3 cellular contexts compared by ENCODE assay signal in the genomic region with DNA sequence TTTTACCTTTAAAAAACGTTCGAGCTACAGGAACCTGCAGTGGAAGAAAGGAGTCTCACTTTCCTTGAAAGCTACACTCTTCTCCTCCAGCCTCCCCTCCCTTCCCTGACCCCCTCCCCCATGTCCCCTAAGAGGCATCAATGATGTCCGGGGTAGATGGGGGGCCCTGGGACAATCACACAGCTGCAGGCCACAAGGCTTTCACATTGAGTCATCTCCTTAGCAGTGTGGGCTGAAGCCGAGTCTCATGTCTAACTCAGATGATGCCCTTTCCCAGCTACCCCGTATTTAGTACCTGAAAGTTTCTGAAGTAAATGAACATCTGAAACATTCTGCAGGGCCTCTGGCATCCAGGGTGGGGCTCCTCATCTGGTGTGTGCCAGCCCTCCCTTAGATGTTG.
TF ChIP-seq lines count a peak whose summit lies in the region.

No MANE protein-coding gene starts in this region.

TF ChIP-seq in SK-N-SH treated with all-trans-retinoic acid at 6 μM for 48 hours, 23 proteins besides CTCF, POLR2A, EP300 and RAD21 (continued from another document):
- TF ChIP-seq, protein P1, sequence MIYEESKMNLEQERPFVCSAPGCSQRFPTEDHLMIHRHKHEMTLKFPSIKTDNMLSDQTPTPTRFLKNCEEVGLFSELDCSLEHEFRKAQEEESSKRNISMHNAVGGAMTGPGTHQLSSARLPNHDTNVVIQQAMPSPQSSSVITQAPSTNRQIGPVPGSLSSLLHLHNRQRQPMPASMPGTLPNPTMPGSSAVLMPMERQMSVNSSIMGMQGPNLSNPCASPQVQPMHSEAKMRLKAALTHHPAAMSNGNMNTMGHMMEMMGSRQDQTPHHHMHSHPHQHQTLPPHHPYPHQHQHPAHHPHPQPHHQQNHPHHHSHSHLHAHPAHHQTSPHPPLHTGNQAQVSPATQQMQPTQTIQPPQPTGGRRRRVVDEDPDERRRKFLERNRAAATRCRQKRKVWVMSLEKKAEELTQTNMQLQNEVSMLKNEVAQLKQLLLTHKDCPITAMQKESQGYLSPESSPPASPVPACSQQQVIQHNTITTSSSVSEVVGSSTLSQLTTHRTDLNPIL (CRISPR knock-in tag; IDR thresholded peaks at IDR 0.05; ENCODE audit: low read depth), result no peak
- TF ChIP-seq CSDC2 (CRISPR knock-in tag; IDR thresholded peaks at IDR 0.05) (no peak), ZFP30 (CRISPR knock-in tag; IDR thresholded peaks at IDR 0.05) (no peak)
TF ChIP-seq in SK-N-SH treated with all-trans-retinoic acid at 6 μM for 48 hours: peak in this region for 0.

TF ChIP-seq in SK-N-SH, 30 proteins besides CTCF, POLR2A, EP300 and RAD21 (continued from another document):
- TF ChIP-seq, protein P2, sequence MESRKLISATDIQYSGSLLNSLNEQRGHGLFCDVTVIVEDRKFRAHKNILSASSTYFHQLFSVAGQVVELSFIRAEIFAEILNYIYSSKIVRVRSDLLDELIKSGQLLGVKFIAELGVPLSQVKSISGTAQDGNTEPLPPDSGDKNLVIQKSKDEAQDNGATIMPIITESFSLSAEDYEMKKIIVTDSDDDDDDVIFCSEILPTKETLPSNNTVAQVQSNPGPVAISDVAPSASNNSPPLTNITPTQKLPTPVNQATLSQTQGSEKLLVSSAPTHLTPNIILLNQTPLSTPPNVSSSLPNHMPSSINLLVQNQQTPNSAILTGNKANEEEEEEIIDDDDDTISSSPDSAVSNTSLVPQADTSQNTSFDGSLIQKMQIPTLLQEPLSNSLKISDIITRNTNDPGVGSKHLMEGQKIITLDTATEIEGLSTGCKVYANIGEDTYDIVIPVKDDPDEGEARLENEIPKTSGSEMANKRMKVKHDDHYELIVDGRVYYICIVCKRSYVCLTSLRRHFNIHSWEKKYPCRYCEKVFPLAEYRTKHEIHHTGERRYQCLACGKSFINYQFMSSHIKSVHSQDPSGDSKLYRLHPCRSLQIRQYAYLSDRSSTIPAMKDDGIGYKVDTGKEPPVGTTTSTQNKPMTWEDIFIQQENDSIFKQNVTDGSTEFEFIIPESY (IDR thresholded peaks at IDR 0.05; ENCODE audit: borderline replicate concordance, low read depth), result no peak
- TF ChIP-seq, protein P3, sequence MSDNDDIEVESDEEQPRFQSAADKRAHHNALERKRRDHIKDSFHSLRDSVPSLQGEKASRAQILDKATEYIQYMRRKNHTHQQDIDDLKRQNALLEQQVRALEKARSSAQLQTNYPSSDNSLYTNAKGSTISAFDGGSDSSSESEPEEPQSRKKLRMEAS (IDR thresholded peaks at IDR 0.05; ENCODE audit: low read depth), result no peak

TF ChIP-seq in GM23338, 12 proteins besides CTCF, POLR2A, EP300 and RAD21 (continued from another document):
- TF ChIP-seq, protein P4, sequence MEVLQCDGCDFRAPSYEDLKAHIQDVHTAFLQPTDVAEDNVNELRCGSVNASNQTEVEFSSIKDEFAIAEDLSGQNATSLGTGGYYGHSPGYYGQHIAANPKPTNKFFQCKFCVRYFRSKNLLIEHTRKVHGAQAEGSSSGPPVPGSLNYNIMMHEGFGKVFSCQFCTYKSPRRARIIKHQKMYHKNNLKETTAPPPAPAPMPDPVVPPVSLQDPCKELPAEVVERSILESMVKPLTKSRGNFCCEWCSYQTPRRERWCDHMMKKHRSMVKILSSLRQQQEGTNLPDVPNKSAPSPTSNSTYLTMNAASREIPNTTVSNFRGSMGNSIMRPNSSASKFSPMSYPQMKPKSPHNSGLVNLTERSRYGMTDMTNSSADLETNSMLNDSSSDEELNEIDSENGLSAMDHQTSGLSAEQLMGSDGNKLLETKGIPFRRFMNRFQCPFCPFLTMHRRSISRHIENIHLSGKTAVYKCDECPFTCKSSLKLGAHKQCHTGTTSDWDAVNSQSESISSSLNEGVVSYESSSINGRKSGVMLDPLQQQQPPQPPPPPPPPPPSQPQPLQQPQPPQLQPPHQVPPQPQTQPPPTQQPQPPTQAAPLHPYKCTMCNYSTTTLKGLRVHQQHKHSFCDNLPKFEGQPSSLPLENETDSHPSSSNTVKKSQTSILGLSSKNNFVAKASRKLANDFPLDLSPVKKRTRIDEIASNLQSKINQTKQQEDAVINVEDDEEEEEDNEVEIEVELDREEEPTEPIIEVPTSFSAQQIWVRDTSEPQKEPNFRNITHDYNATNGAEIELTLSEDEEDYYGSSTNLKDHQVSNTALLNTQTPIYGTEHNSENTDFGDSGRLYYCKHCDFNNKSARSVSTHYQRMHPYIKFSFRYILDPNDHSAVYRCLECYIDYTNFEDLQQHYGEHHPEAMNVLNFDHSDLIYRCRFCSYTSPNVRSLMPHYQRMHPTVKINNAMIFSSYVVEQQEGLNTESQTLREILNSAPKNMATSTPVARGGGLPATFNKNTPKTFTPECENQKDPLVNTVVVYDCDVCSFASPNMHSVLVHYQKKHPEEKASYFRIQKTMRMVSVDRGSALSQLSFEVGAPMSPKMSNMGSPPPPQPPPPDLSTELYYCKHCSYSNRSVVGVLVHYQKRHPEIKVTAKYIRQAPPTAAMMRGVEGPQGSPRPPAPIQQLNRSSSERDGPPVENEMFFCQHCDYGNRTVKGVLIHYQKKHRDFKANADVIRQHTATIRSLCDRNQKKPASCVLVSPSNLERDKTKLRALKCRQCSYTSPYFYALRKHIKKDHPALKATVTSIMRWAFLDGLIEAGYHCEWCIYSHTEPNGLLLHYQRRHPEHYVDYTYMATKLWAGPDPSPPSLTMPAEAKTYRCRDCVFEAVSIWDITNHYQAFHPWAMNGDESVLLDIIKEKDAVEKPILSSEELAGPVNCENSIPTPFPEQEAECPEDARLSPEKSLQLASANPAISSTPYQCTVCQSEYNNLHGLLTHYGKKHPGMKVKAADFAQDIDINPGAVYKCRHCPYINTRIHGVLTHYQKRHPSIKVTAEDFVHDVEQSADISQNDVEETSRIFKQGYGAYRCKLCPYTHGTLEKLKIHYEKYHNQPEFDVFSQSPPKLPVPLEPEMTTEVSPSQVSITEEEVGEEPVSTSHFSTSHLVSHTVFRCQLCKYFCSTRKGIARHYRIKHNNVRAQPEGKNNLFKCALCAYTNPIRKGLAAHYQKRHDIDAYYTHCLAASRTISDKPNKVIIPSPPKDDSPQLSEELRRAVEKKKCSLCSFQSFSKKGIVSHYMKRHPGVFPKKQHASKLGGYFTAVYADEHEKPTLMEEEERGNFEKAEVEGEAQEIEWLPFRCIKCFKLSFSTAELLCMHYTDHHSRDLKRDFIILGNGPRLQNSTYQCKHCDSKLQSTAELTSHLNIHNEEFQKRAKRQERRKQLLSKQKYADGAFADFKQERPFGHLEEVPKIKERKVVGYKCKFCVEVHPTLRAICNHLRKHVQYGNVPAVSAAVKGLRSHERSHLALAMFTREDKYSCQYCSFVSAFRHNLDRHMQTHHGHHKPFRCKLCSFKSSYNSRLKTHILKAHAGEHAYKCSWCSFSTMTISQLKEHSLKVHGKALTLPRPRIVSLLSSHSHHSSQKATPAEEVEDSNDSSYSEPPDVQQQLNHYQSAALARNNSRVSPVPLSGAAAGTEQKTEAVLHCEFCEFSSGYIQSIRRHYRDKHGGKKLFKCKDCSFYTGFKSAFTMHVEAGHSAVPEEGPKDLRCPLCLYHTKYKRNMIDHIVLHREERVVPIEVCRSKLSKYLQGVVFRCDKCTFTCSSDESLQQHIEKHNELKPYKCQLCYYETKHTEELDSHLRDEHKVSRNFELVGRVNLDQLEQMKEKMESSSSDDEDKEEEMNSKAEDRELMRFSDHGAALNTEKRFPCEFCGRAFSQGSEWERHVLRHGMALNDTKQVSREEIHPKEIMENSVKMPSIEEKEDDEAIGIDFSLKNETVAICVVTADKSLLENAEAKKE (CRISPR knock-in tag; IDR thresholded peaks at IDR 0.05), result no peak
- TF ChIP-seq EZH2 (IDR thresholded peaks at IDR 0.05; ENCODE audit: low read depth, unreplicated experiment) (no peak), ZNF331 (CRISPR knock-in tag; IDR thresholded peaks at IDR 0.05; ENCODE audit: low read depth) (no peak)
- TF ChIP-seq, protein P5, sequence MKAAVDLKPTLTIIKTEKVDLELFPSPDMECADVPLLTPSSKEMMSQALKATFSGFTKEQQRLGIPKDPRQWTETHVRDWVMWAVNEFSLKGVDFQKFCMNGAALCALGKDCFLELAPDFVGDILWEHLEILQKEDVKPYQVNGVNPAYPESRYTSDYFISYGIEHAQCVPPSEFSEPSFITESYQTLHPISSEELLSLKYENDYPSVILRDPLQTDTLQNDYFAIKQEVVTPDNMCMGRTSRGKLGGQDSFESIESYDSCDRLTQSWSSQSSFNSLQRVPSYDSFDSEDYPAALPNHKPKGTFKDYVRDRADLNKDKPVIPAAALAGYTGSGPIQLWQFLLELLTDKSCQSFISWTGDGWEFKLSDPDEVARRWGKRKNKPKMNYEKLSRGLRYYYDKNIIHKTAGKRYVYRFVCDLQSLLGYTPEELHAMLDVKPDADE (IDR thresholded peaks at IDR 0.05), result no peak
- TF ChIP-seq, protein P6, sequence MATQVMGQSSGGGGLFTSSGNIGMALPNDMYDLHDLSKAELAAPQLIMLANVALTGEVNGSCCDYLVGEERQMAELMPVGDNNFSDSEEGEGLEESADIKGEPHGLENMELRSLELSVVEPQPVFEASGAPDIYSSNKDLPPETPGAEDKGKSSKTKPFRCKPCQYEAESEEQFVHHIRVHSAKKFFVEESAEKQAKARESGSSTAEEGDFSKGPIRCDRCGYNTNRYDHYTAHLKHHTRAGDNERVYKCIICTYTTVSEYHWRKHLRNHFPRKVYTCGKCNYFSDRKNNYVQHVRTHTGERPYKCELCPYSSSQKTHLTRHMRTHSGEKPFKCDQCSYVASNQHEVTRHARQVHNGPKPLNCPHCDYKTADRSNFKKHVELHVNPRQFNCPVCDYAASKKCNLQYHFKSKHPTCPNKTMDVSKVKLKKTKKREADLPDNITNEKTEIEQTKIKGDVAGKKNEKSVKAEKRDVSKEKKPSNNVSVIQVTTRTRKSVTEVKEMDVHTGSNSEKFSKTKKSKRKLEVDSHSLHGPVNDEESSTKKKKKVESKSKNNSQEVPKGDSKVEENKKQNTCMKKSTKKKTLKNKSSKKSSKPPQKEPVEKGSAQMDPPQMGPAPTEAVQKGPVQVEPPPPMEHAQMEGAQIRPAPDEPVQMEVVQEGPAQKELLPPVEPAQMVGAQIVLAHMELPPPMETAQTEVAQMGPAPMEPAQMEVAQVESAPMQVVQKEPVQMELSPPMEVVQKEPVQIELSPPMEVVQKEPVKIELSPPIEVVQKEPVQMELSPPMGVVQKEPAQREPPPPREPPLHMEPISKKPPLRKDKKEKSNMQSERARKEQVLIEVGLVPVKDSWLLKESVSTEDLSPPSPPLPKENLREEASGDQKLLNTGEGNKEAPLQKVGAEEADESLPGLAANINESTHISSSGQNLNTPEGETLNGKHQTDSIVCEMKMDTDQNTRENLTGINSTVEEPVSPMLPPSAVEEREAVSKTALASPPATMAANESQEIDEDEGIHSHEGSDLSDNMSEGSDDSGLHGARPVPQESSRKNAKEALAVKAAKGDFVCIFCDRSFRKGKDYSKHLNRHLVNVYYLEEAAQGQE (IDR thresholded peaks at IDR 0.05; ENCODE audit: unreplicated experiment), result no peak
TF ChIP-seq in GM23338: peak in this region for 0.
